ENCODE assay signal across 18 cellular contexts in the genomic region with DNA sequence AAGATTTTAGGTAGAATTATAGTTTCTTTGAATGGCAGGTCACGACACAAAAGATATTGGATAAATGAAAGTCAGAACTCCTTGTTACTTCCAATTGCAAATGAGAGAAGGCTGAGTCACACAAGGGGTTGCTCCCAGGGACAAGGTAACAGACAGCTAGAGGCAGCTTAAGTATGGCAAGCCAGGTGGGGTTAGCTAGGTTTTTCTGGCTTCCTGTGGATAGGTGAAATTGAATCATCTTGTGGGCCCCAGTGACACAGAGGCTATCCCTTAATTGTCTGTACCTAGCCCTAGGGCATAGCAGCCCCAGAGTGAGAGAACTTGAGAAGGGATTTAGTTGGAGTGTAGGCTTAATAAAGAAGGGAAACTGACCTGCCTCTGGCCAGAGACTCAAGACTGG.
DNase-seq lines count a peak whose midpoint lies in the region; ATAC-seq and TF ChIP-seq lines count a peak whose summit lies in the region.
"Had no signal": no experiment of that assay in that cellular context is flagged by ENCODE, and none has a peak within 500 bp of the region (broad histone marks: within the 10 kb centered on the region; RNA-seq: fewer than 3 reads in every experiment).

No MANE protein-coding gene starts in this region.

- POLR2A ChIA-PET in WTC11 (lab: Charles Lee) (no interaction called here), GM10248 (lab: Yijun Ruan, JAX) (no interaction called here)
- POLR2A ChIA-PET in activated CD4-positive, alpha-beta T cell treated with anti-CD3 and anti-CD28 coated beads, Interleukin-2, amount 10 ng/mL, durations not matched to agents 7 days and 5 days (lab: Charles Lee) = no interaction called here
- POLR2A ChIA-PET in naive thymus-derived CD8-positive, alpha-beta T cell (lab: Charles Lee) = no interaction called here

- no peaks in the 10 kb centered on the region for H3K27me3 ChIP-seq in iPS DF 6.9 (ENCODE audit: control insufficient read depth, insufficient read depth, low read length)
- H3K27me3 ChIP-seq: BLaER1 had no signal

- H3K4me1 Mint-ChIP-seq in WTC11 = peaks cover 11% of the 10 kb centered on the region
- no peaks in the 10 kb centered on the region for H3K4me1 Mint-ChIP-seq in activated CD4-positive, alpha-beta T cell treated with anti-CD3 and anti-CD28 coated beads, Interleukin-2, amount 10 ng/mL, durations not matched to agents 7 days and 5 days
- no peaks in the 10 kb centered on the region for H3K4me1 Mint-ChIP-seq in naive thymus-derived CD8-positive, alpha-beta T cell

- H3K36me3 ChIP-seq in iPS DF 6.9 (ENCODE audit: control insufficient read depth, insufficient read depth, low read length) = no peaks in the 10 kb centered on the region
- H3K36me3 ChIP-seq: BLaER1 had no signal

- H3K4me1 ChIP-seq in iPS DF 6.9 (ENCODE audit: control insufficient read depth, insufficient read depth, low read length) = no peaks in the 10 kb centered on the region
- H3K4me1 ChIP-seq: BLaER1 had no signal

- H3K4me3 ChIP-seq in iPS DF 6.9 (ENCODE audit: low read length) = no peak overlapping the region
- H3K4me3 ChIP-seq: BLaER1 had no signal

- no peaks in the 10 kb centered on the region for H3K27me3 Mint-ChIP-seq in WTC11 (ENCODE audit: low read depth)
- no peaks in the 10 kb centered on the region for H3K27me3 Mint-ChIP-seq in activated CD4-positive, alpha-beta T cell treated with anti-CD3 and anti-CD28 coated beads, Interleukin-2, amount 10 ng/mL, durations not matched to agents 7 days and 5 days
- H3K27me3 Mint-ChIP-seq in naive thymus-derived CD8-positive, alpha-beta T cell = no peaks in the 10 kb centered on the region

- H3K9me3 Mint-ChIP-seq in WTC11 = peaks cover 23% of the 10 kb centered on the region
- no peaks in the 10 kb centered on the region for H3K9me3 Mint-ChIP-seq in activated CD4-positive, alpha-beta T cell treated with anti-CD3 and anti-CD28 coated beads, Interleukin-2, amount 10 ng/mL, durations not matched to agents 7 days and 5 days
- H3K9me3 Mint-ChIP-seq in naive thymus-derived CD8-positive, alpha-beta T cell = peaks cover 0 to 15% (median 0%) of the 10 kb centered on the region in 9 donors
- H3K9me3 Mint-ChIP-seq: CD8-positive, alpha-beta T cell had no signal

- CTCF ChIA-PET in WTC11 (lab: Charles Lee) (interaction anchor here (1.2 kb wide), 1 partner anchor 15 kb away, joined by 4 read pairs; no protein-coding TSS in a partner anchor), GM10248 (lab: Yijun Ruan, JAX) (interaction anchor here (1.0 kb wide), 1 partner anchor 10 kb away, joined by 3 read pairs; no protein-coding TSS in a partner anchor)
- CTCF ChIA-PET in activated CD4-positive, alpha-beta T cell treated with anti-CD3 and anti-CD28 coated beads, Interleukin-2, amount 10 ng/mL, durations not matched to agents 7 days and 5 days (lab: Charles Lee) = no interaction called here

- no CpG with 5 or more reads among the region's 1 CpG for WGBS in iPS DF 6.9 (ENCODE audit: insufficient coverage, insufficient read length)

- peak; percentile 98 for ATAC-seq in WTC11
- no peak for ATAC-seq in naive thymus-derived CD8-positive, alpha-beta T cell
- ATAC-seq: CD8-positive, alpha-beta T cell had no signal

- no peak overlapping the region for H3K4me3 Mint-ChIP-seq in WTC11
- no peak overlapping the region for H3K4me3 Mint-ChIP-seq in activated CD4-positive, alpha-beta T cell treated with anti-CD3 and anti-CD28 coated beads, Interleukin-2, amount 10 ng/mL, durations not matched to agents 7 days and 5 days
- H3K4me3 Mint-ChIP-seq in naive thymus-derived CD8-positive, alpha-beta T cell = no peak overlapping the region
- H3K4me3 Mint-ChIP-seq: CD8-positive, alpha-beta T cell had no signal

- no peaks in the 10 kb centered on the region for H3K9me3 ChIP-seq in iPS DF 6.9 (ENCODE audit: control insufficient read depth, insufficient read depth, low read length)

- no peak overlapping the region for H3K27ac Mint-ChIP-seq in WTC11
- H3K27ac Mint-ChIP-seq in activated CD4-positive, alpha-beta T cell treated with anti-CD3 and anti-CD28 coated beads, Interleukin-2, amount 10 ng/mL, durations not matched to agents 7 days and 5 days = no peak overlapping the region
- no peak overlapping the region for H3K27ac Mint-ChIP-seq in naive thymus-derived CD8-positive, alpha-beta T cell
- H3K27ac Mint-ChIP-seq: CD8-positive, alpha-beta T cell had no signal

- peak; percentile 18 for DNase-seq in ELF-1 (ENCODE audit: low read depth, low spot score)
- DNase-seq in M059J (ENCODE audit: low read depth) = peak; percentile 3
- DNase-seq in WTC11 (ENCODE audit: low spot score) = no peak
- DNase-seq in iPS DF 6.9 (ENCODE audit: low read depth, low spot score) = peak; percentile 4
- DNase-seq in activated CD4-positive, alpha-beta T cell treated with anti-CD3 and anti-CD28 coated beads, Interleukin-2, amount 10 ng/mL, durations not matched to agents 7 days and 5 days = no peak
- no peak for DNase-seq in naive thymus-derived CD8-positive, alpha-beta T cell
- DNase-seq in GM10248 (ENCODE audit: extremely low spot score) = no peak
- DNase-seq in NCI-H1105 treated with DMSO at 0.1 percent for 48 hours (lab: John Stamatoyannopoulos, UW) = no peak
- DNase-seq: CD8-positive, alpha-beta T cell; DND-41; GDM1; IMR-90; Karpas-422; NCI-H2081; NCI-H2227 treated with DMSO at 0.1 percent for 48 hours; NCI-H524; SIG-M5 had no signal

- H3K36me3 Mint-ChIP-seq in WTC11 = peaks cover 5% of the 10 kb centered on the region
- no peaks in the 10 kb centered on the region for H3K36me3 Mint-ChIP-seq in activated CD4-positive, alpha-beta T cell treated with anti-CD3 and anti-CD28 coated beads, Interleukin-2, amount 10 ng/mL, durations not matched to agents 7 days and 5 days (ENCODE audit: low read depth)
- H3K36me3 Mint-ChIP-seq in naive thymus-derived CD8-positive, alpha-beta T cell = no peaks in the 10 kb centered on the region
- H3K36me3 Mint-ChIP-seq: CD8-positive, alpha-beta T cell had no signal

- TF ChIP-seq CTCF in WTC11 (IDR thresholded peaks at IDR 0.05) = no peak
- no peak for TF ChIP-seq CTCF in GM10248 (IDR thresholded peaks at IDR 0.05; ENCODE audit: control extremely low read depth, extremely low read depth, low read depth, missing control alignments)

- H3K27ac ChIP-seq in iPS DF 6.9 (ENCODE audit: low read length) = no peak overlapping the region
- H3K27ac ChIP-seq: BLaER1 had no signal

TF ChIP-seq in WTC11, 78 proteins besides CTCF, POLR2A, EP300 and RAD21:
- no peak for TF ChIP-seq EMX1 (CRISPR knock-in tag; IDR thresholded peaks at IDR 0.05)
- TF ChIP-seq, protein P1, sequence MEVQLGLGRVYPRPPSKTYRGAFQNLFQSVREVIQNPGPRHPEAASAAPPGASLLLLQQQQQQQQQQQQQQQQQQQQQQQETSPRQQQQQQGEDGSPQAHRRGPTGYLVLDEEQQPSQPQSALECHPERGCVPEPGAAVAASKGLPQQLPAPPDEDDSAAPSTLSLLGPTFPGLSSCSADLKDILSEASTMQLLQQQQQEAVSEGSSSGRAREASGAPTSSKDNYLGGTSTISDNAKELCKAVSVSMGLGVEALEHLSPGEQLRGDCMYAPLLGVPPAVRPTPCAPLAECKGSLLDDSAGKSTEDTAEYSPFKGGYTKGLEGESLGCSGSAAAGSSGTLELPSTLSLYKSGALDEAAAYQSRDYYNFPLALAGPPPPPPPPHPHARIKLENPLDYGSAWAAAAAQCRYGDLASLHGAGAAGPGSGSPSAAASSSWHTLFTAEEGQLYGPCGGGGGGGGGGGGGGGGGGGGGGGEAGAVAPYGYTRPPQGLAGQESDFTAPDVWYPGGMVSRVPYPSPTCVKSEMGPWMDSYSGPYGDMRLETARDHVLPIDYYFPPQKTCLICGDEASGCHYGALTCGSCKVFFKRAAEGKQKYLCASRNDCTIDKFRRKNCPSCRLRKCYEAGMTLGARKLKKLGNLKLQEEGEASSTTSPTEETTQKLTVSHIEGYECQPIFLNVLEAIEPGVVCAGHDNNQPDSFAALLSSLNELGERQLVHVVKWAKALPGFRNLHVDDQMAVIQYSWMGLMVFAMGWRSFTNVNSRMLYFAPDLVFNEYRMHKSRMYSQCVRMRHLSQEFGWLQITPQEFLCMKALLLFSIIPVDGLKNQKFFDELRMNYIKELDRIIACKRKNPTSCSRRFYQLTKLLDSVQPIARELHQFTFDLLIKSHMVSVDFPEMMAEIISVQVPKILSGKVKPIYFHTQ (CRISPR knock-in tag; IDR thresholded peaks at IDR 0.05) = no peak
- no peak for TF ChIP-seq NFE2L1 (CRISPR knock-in tag; IDR thresholded peaks at IDR 0.05)
- no peak for TF ChIP-seq ZNF138 (CRISPR knock-in tag; conservative IDR thresholded peaks at IDR 0.05)
- TF ChIP-seq ZNF121 (CRISPR knock-in tag; IDR thresholded peaks at IDR 0.05) = no peak
- no peak for TF ChIP-seq SMAD4 (CRISPR knock-in tag; IDR thresholded peaks at IDR 0.05)

Comparison
In these comparisons a context has a peak if more than half of its experiments do, and no peak if none do; other contexts are left out.
1. DNase-seq: peak in ELF-1 (single experiment), M059J (single experiment) and iPS DF 6.9 (single experiment); none in WTC11 (single experiment), activated CD4-positive, alpha-beta T cell treated with anti-CD3 and anti-CD28 coated beads, Interleukin-2, amount 10 ng/mL, durations not matched to agents 7 days and 5 days (single experiment), naive thymus-derived CD8-positive, alpha-beta T cell (0 of 10), GM10248 (single experiment) and NCI-H1105 treated with DMSO at 0.1 percent for 48 hours (single experiment).